Comparison of ENCODE assay signal across 9 cellular contexts in the genomic region with DNA sequence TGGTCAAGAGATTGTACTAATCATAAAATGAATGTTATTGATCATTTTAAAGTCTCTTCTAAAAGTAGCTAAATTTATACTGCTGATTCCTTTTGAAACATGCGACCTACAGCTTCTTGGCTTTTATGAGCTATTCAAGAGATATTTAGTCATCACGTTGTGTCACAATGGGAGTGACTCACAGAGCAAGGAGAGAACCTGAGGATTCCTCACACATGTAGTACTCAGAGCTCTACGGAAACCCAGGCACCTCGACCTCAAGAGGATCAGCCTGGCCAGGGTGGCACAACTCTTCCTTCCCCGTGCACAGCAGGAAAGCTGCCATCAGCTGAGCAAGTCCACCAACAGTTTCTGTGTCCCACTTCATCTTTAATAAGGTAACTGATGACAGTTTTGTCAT. TPM values are rescaled to one million over a fixed set of nuclear protein-coding genes. Genes with fewer than 3 reads are reported as not detected.
A peak's percentile ranks its signal among the peaks of the same experiment; 100 is the strongest.
DNase-seq lines count a peak whose midpoint lies in the region; ATAC-seq and TF ChIP-seq lines count a peak whose summit lies in the region.
"Had no signal": no experiment of that assay in that cellular context is flagged by ENCODE, and none has a peak within 500 bp of the region (broad histone marks: within the 10 kb centered on the region; RNA-seq: fewer than 3 reads in every experiment).

A gene (plus strand): TSS at position 223 of the 400 bp plus-strand sequence. CDS start 12,019 bp downstream, outside the sequence.

- TF ChIP-seq CTCF in foreskin keratinocyte (conservative IDR thresholded peaks at IDR 0.05) = no peak
- TF ChIP-seq CTCF in osteocyte (IDR thresholded peaks at IDR 0.05) = no peak

- ATAC-seq in activated naive CD8-positive, alpha-beta T cell treated with anti-CD3 and anti-CD28 coated beads, Interleukin-2, amount 50 U/mL, for 24 hours = peak; percentile 93
- ATAC-seq in foreskin keratinocyte (peak; percentile 98), T-helper 17 cell (no peak)

- H3K4me1 ChIP-seq in foreskin keratinocyte = peaks cover 19% of the 10 kb centered on the region

- H3K27me3 Mint-ChIP-seq in activated naive CD8-positive, alpha-beta T cell treated with anti-CD3 and anti-CD28 coated beads, Interleukin-2, amount 50 U/mL, for 24 hours = no peaks in the 10 kb centered on the region
- H3K27me3 Mint-ChIP-seq in activated naive CD8-positive, alpha-beta T cell treated with anti-CD3 and anti-CD28 coated beads for 36 hours = peaks cover 7% of the 10 kb centered on the region
- H3K27me3 Mint-ChIP-seq in osteocyte (ENCODE audit: unreplicated experiment) (no peaks in the 10 kb centered on the region), T-helper 17 cell (peaks cover 16% of the 10 kb centered on the region)
- H3K27me3 Mint-ChIP-seq: CD4-positive, alpha-beta T cell had no signal

- peak within 1 kb of the TSS; percentile 82 for H3K27ac Mint-ChIP-seq in activated naive CD8-positive, alpha-beta T cell treated with anti-CD3 and anti-CD28 coated beads, Interleukin-2, amount 50 U/mL, for 24 hours
- no peak within 1 kb of the TSS for H3K27ac Mint-ChIP-seq in activated naive CD8-positive, alpha-beta T cell treated with anti-CD3 and anti-CD28 coated beads for 36 hours
- no peak within 1 kb of the TSS for H3K27ac Mint-ChIP-seq in osteocyte (ENCODE audit: unreplicated experiment)
- H3K27ac Mint-ChIP-seq in T-helper 17 cell = no peak within 1 kb of the TSS
- H3K27ac Mint-ChIP-seq: CD4-positive, alpha-beta T cell had no signal

- no peak within 1 kb of the TSS for H3K27ac ChIP-seq in foreskin keratinocyte

- DNase-seq in activated naive CD8-positive, alpha-beta T cell treated with anti-CD3 and anti-CD28 coated beads, Interleukin-2, amount 50 U/mL, for 24 hours = peak; percentile 25
- no peak for DNase-seq in activated naive CD8-positive, alpha-beta T cell treated with anti-CD3 and anti-CD28 coated beads for 36 hours
- DNase-seq in SIG-M5 treated with dmso at 0.1 percent for 504 hours (lab: John Stamatoyannopoulos, UW; ENCODE audit: unreplicated experiment) (peak; percentile 98), foreskin keratinocyte (peak; percentile 82 to 92), stromal cell of bone marrow (ENCODE audit: low read depth) (peak; percentile 59), NCI-H187 treated with DMSO at 0.1 percent for 48 hours (lab: John Stamatoyannopoulos, UW) (no peak), osteocyte (ENCODE audit: extremely low spot score, unreplicated experiment) (no peak), T-helper 17 cell (no peak)
- DNase-seq: CD4-positive, alpha-beta T cell had no signal

- peaks cover 52% of the 10 kb centered on the region for H3K4me1 Mint-ChIP-seq in activated naive CD8-positive, alpha-beta T cell treated with anti-CD3 and anti-CD28 coated beads, Interleukin-2, amount 50 U/mL, for 24 hours
- H3K4me1 Mint-ChIP-seq in activated naive CD8-positive, alpha-beta T cell treated with anti-CD3 and anti-CD28 coated beads for 36 hours = peaks cover 22% of the 10 kb centered on the region
- H3K4me1 Mint-ChIP-seq in osteocyte (ENCODE audit: unreplicated experiment) (no peaks in the 10 kb centered on the region), T-helper 17 cell (no peaks in the 10 kb centered on the region)

- no peaks in the 10 kb centered on the region for H3K27me3 ChIP-seq in foreskin keratinocyte

- H3K9me3 ChIP-seq in T-helper 17 cell (ENCODE audit: control insufficient read depth, low read length, poor library complexity, severe bottlenecking) = no peaks in the 10 kb centered on the region

- peaks cover 11% of the 10 kb centered on the region for H3K36me3 Mint-ChIP-seq in activated naive CD8-positive, alpha-beta T cell treated with anti-CD3 and anti-CD28 coated beads, Interleukin-2, amount 50 U/mL, for 24 hours (ENCODE audit: low read depth)
- peaks cover 3% of the 10 kb centered on the region for H3K36me3 Mint-ChIP-seq in activated naive CD8-positive, alpha-beta T cell treated with anti-CD3 and anti-CD28 coated beads for 36 hours
- H3K36me3 Mint-ChIP-seq in osteocyte (ENCODE audit: unreplicated experiment) (no peaks in the 10 kb centered on the region), T-helper 17 cell (ENCODE audit: low read depth) (no peaks in the 10 kb centered on the region)

- peaks cover 10% of the 10 kb centered on the region for H3K9me3 Mint-ChIP-seq in activated naive CD8-positive, alpha-beta T cell treated with anti-CD3 and anti-CD28 coated beads, Interleukin-2, amount 50 U/mL, for 24 hours
- H3K9me3 Mint-ChIP-seq in activated naive CD8-positive, alpha-beta T cell treated with anti-CD3 and anti-CD28 coated beads for 36 hours = peaks cover 7% of the 10 kb centered on the region
- no peaks in the 10 kb centered on the region for H3K9me3 Mint-ChIP-seq in osteocyte (ENCODE audit: unreplicated experiment)
- H3K9me3 Mint-ChIP-seq: CD4-positive, alpha-beta T cell had no signal

- peak within 1 kb of the TSS; percentile 60 for H3K4me3 Mint-ChIP-seq in activated naive CD8-positive, alpha-beta T cell treated with anti-CD3 and anti-CD28 coated beads, Interleukin-2, amount 50 U/mL, for 24 hours
- H3K4me3 Mint-ChIP-seq in activated naive CD8-positive, alpha-beta T cell treated with anti-CD3 and anti-CD28 coated beads for 36 hours = no peak within 1 kb of the TSS
- H3K4me3 Mint-ChIP-seq in osteocyte (ENCODE audit: unreplicated experiment) (no peak within 1 kb of the TSS), T-helper 17 cell (no peak within 1 kb of the TSS)
- H3K4me3 Mint-ChIP-seq: CD4-positive, alpha-beta T cell had no signal

RNA-seq across cellular contexts. Expression of the gene that starts here (rescaled TPM):
- total RNA-seq in activated naive CD8-positive, alpha-beta T cell treated with anti-CD3 and anti-CD28 coated beads for 36 hours = not detected
- total RNA-seq in foreskin keratinocyte (0.20 TPM in 1 of 2 replicates, not detected in the other), osteocyte (not detected in 2 replicates), T-helper 17 cell (not detected)
- polyA plus RNA-seq in foreskin keratinocyte = 0.09 and 0.10 TPM in 2 replicates
- total RNA-seq: CD4-positive, alpha-beta T cell had no signal

Comparison
In these comparisons a context has a peak if more than half of its experiments do, and no peak if none do; other contexts are left out.
1. DNase-seq: peak in activated naive CD8-positive, alpha-beta T cell treated with anti-CD3 and anti-CD28 coated beads, Interleukin-2, amount 50 U/mL, for 24 hours (single experiment), SIG-M5 treated with dmso at 0.1 percent for 504 hours (single experiment) and stromal cell of bone marrow (single experiment); none in activated naive CD8-positive, alpha-beta T cell treated with anti-CD3 and anti-CD28 coated beads for 36 hours (single experiment), NCI-H187 treated with DMSO at 0.1 percent for 48 hours (single experiment), osteocyte (single experiment) and T-helper 17 cell (0 of 3).
2. Peak in DNase-seq and ATAC-seq in foreskin keratinocyte; RNA of the gene not detected or under 1 TPM.